In genomic region chr10:17597386-17597785, GRCh38 we compare ENCODE assay signal across 21 cellular contexts.
"Had no signal": no experiment of that assay in that cellular context is flagged by ENCODE, and none has a peak within 500 bp of the region (broad histone marks: within the 10 kb centered on the region; RNA-seq: fewer than 3 reads in every experiment).

No MANE protein-coding gene starts in this region.

- H3K36me3 ChIP-seq: left lung, lower lobe of right lung had no signal

- H3K27me3 ChIP-seq: dorsolateral prefrontal cortex, esophagus muscularis mucosa, foreskin keratinocyte, gastroesophageal sphincter, heart left ventricle, left lung had no signal

- H3K4me1 ChIP-seq: foreskin keratinocyte, gastroesophageal sphincter, left lung, lower lobe of right lung had no signal

- DNase-seq: dermis blood vessel endothelial cell; dorsolateral prefrontal cortex; effector CD4-positive, alpha-beta T cell; effector memory CD4-positive, alpha-beta T cell; foreskin keratinocyte; heart left ventricle; hippocampal formation; left cardiac atrium; left lung; left ventricle myocardium superior; lower lobe of right lung; mesenchymal stem cell; mucosa of descending colon; naive B cell had no signal

- H3K9me3 ChIP-seq: esophagus muscularis mucosa, gastroesophageal sphincter, heart left ventricle, left lung, lower lobe of right lung, mucosa of descending colon had no signal

- H3K4me3 ChIP-seq: coronary artery, dorsolateral prefrontal cortex, esophagus muscularis mucosa, gastroesophageal sphincter, heart left ventricle, left lung, lower lobe of right lung, mucosa of descending colon had no signal

- H3K27ac ChIP-seq: coronary artery, dorsolateral prefrontal cortex, esophagus muscularis mucosa, foreskin keratinocyte, gastroesophageal sphincter, heart left ventricle, left lung, lower lobe of right lung had no signal

- FAIRE-seq: colon, endothelial cell of umbilical vein, frontal cortex, keratinocyte had no signal

- ATAC-seq: foreskin keratinocyte, gastroesophageal sphincter, heart left ventricle, left cardiac atrium, left lung, left ventricle myocardium superior, lower lobe of right lung, mucosa of descending colon had no signal
